29 cellular contexts compared by ENCODE assay signal in the genomic region with DNA sequence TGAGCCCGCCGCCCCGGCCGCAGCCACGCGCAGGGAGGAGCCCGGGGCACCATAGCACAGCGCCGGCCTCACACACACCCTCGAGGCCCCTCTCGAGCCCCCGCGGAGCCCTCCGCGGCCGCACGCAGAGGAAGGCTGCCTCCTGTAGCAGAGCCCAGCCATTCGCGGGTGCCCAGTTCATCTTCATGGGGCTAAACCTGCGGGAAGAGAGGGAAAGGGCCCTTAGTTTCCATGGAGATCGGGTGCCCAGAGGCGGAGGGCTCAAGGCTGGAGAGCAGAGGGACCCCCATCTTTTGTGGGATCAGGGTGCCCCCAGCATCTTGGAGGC. TPM values are rescaled to one million over a fixed set of nuclear protein-coding genes. Genes with fewer than 3 reads are reported as not detected.
"Had no signal": no experiment of that assay in that cellular context is flagged by ENCODE, and none has a peak within 500 bp of the region (broad histone marks: within the 10 kb centered on the region; RNA-seq: fewer than 3 reads in every experiment).

No MANE protein-coding gene starts in this region.

- H3K4me1 ChIP-seq: esophagus squamous epithelium, gastrocnemius medialis, heart right ventricle, left lung, lower lobe of right lung had no signal

- H3K4me3 Mint-ChIP-seq: mesothelial cell of epicardium, naive B cell had no signal

- H3K36me3 ChIP-seq: esophagus squamous epithelium, gastrocnemius medialis, heart right ventricle, left lung, lower lobe of right lung had no signal

- H3K4me1 Mint-ChIP-seq: mesothelial cell of epicardium, naive B cell had no signal

- ATAC-seq: gastrocnemius medialis, left lung had no signal

- H3K27ac Mint-ChIP-seq: mesothelial cell of epicardium, naive B cell had no signal

- DNase-seq: dermis blood vessel endothelial cell; dorsolateral prefrontal cortex; effector CD4-positive, alpha-beta T cell; effector memory CD4-positive, alpha-beta T cell; esophagus squamous epithelium; foreskin melanocyte; gastrocnemius medialis; head of caudate nucleus; heart right ventricle; hippocampal formation; left cardiac atrium; left ventricle myocardium superior; lower lobe of right lung; mesenchymal stem cell; mucosa of descending colon; naive B cell had no signal

- H3K27ac ChIP-seq: coronary artery, dorsolateral prefrontal cortex, esophagus squamous epithelium, gastrocnemius medialis, heart right ventricle, left lung, lower lobe of right lung had no signal

- H3K4me3 ChIP-seq: coronary artery, gastrocnemius medialis, heart right ventricle, left lung, lower lobe of right lung, mucosa of descending colon had no signal

RNA-seq across cellular contexts. Expression of gene SYCE1, which starts 2.9 kb away (rescaled TPM):
- total RNA-seq: dermis blood vessel endothelial cell, endothelial cell of umbilical vein, epithelial cell of proximal tubule, glomerular endothelial cell, lung microvascular endothelial cell, mesothelial cell of epicardium, myocyte had no signal
- polyA plus RNA-seq: endothelial cell of umbilical vein, keratinocyte had no signal

RNA-seq across cellular contexts. Expression of gene CYP2E1, which starts 41.1 kb away (rescaled TPM):
- total RNA-seq: endothelial cell of umbilical vein, lung microvascular endothelial cell had no signal

RNA-seq across cellular contexts. Expression of gene FRG2B, which starts 58.3 kb away (rescaled TPM):
- total RNA-seq: dermis blood vessel endothelial cell, dorsolateral prefrontal cortex, endothelial cell of umbilical vein, epithelial cell of proximal tubule, esophagus squamous epithelium, gastrocnemius medialis, glomerular endothelial cell, heart right ventricle, kidney epithelial cell, left cardiac atrium, left lung, left ventricle myocardium superior, lower leg skin, lower lobe of right lung, lung microvascular endothelial cell, mesenteric fat pad, mesothelial cell of epicardium, mucosa of descending colon, myocyte had no signal
- polyA plus RNA-seq: endothelial cell of umbilical vein, esophagus, heart right ventricle, keratinocyte had no signal
